Comparison of ENCODE assay signal across 8 cellular contexts in the genomic region with DNA sequence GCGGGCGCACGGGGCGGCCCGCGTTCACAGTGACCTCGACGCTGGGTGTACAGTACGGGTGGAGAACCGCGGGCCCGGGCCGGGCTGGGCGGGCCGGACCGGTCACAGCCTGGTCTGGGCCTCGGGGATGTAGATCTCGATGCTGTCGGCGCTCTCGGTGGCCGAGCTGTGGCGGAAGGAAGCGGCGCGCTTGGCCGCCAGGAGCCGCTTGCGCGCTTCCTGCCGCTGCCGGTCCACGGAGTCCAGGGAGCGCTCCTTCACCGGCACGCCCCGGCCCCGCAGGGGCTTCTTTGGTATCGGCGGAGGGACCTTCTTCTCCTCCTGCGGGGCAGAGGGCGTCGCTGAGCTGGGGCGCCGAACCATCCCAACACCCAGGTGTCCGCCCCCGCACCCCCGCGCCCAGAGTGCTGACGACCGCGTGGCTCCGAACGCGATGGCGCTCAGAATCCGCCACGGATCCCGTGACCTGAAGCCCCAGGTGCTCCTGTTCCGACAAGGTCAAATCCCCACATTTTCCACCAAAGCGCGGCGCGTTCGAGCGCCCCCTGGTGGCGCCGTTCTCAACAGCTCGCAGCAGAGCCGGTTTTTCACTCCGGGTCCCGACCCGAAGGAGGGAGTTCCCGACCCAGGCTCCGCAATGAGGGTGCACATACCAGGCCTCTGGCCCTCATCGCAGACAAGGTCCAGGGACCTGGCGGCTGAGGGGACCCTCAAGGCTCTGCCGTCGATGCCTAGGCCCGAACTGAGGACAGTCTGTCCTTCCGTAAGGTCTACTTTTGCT. TPM values are rescaled to one million over a fixed set of nuclear protein-coding genes. Genes with fewer than 3 reads are reported as not detected.
DNase-seq lines count a peak whose midpoint lies in the region; ATAC-seq, FAIRE-seq and TF ChIP-seq lines count a peak whose summit lies in the region.

No MANE protein-coding gene starts in this region.

- CTCF ChIA-PET in H1 (lab: Charles Lee; ENCODE audit: partially characterized antibody) = interaction anchor here (0.8 to 9.6 kb wide), 24 partner anchors 9 to 154 kb away, joined by 3 to 103 read pairs (median 4); partner anchors contain the start of gene DLGAP3

- H4K8ac ChIP-seq in H1 (ENCODE audit: extremely low read depth, insufficient read depth, low read length) (peak overlapping the region; percentile 94), mesendoderm (ENCODE audit: low read depth, low read length) (peak overlapping the region; percentile 91)

- peaks cover 0 to 3% of the 10 kb centered on the region in 2 experiments for H4K20me1 ChIP-seq in H1 (replicated peaks in 1 of 2; ENCODE audit: control insufficient read depth in 1 of 2, insufficient read depth in 2 of 2, low read length in 2 of 2)

- 6% methylated on average over 56 of the region's 81 CpGs; no CpG with 5 or more reads in 1 of the 2 experiments for WGBS in H1 (ENCODE audit: extremely low coverage in 1 of 2, insufficient coverage in 1 of 2, insufficient read length in 1 of 2, insufficient replicate concordance in 2 of 2, low coverage in 1 of 2, low lambda C conversion rate in 2 of 2, missing lambda C conversion rate in 1 of 2), 2 experiments
- WGBS in mesendoderm (ENCODE audit: extremely low coverage, insufficient coverage, low lambda C conversion rate) = no CpG with 5 or more reads among the region's 81 CpGs

- H3K9ac ChIP-seq in H1 (replicated peaks in 1 of 4; ENCODE audit: extremely low read depth in 1 of 4, low read depth in 3 of 4, low read length in 3 of 4) (peak overlapping the region; percentile 43 to 70 (median 55); a peak in 6 of 7 replicates), mesendoderm (ENCODE audit: low read length) (peak overlapping the region; percentile 77)

- H3K4me3 ChIP-seq in H1 (ENCODE audit: extremely low read depth in 1 of 4, insufficient read depth in 2 of 4, low read depth in 3 of 4, low read length in 4 of 4) (peak overlapping the region; percentile 33 to 69 (median 62)), mesendoderm (ENCODE audit: low read length) (peak overlapping the region; percentile 47)

- peaks cover 0 to 11% (median 4%) of the 10 kb centered on the region in 4 experiments; a peak in 2 of 7 replicates for H3K27me3 ChIP-seq in H1 (replicated peaks in 1 of 4; ENCODE audit: control insufficient read depth in 3 of 4, extremely low read depth in 1 of 4, insufficient read depth in 3 of 4, low read length in 3 of 4)
- H3K27me3 ChIP-seq in mesendoderm (ENCODE audit: insufficient read depth, low read length, poor library complexity) = no peaks in the 10 kb centered on the region

- peak overlapping the region; percentile 71; the same call in 1 of the 2 replicates for H2BK5ac ChIP-seq in H1 (ENCODE audit: low read depth, low read length)
- H2BK5ac ChIP-seq in mesendoderm (ENCODE audit: low read length) = no peak overlapping the region

- peak in 1 of 2 experiments; percentile 54; a peak in 2 of 3 replicates for TF ChIP-seq POLR2A in H1 (IDR thresholded peaks at IDR 0.05; ENCODE audit: control extremely low read depth in 1 of 2, low read depth in 2 of 2, low read length in 2 of 2)

- H3K4me2 ChIP-seq in H1 (ENCODE audit: insufficient read depth in 1 of 2, low read depth in 2 of 2, low read length in 2 of 2) (peak overlapping the region; percentile 55 to 72), mesendoderm (ENCODE audit: low read length) (peak overlapping the region; percentile 81)

- peak; percentile 69 for ATAC-seq in HG02938 (IDR thresholded peaks at IDR 0.05; ENCODE audit: unreplicated experiment)
- no peak for ATAC-seq in GM21381 (IDR thresholded peaks at IDR 0.05; ENCODE audit: unreplicated experiment)

- POLR2A ChIA-PET in H1 (lab: Charles Lee; ENCODE audit: partially characterized antibody) = interaction anchor here (0.8 to 2.7 kb wide), 8 partner anchors 8 to 327 kb away, joined by 3 to 11 read pairs (median 4); partner anchors contain the start of gene SFPQ

- H3K18ac ChIP-seq in H1 (ENCODE audit: extremely low read depth, low read length) (peak overlapping the region; percentile 78), mesendoderm (ENCODE audit: low read length) (peak overlapping the region; percentile 85)

- peak overlapping the region; percentile 17; the same call in 1 of the 2 replicates for H3K27ac ChIP-seq in H1 (ENCODE audit: low read depth, low read length)
- H3K27ac ChIP-seq in mesendoderm (ENCODE audit: low read depth, low read length) = no peak overlapping the region

- no peak overlapping the region; the same call in 1 of the 2 replicates for H2AFZ ChIP-seq in H1 (ENCODE audit: low read length)

- H3K4ac ChIP-seq in H1 (replicated peaks; ENCODE audit: insufficient read length, low read depth, low read length) (no peak overlapping the region), mesendoderm (ENCODE audit: low read depth, low read length) (no peak overlapping the region)

- H2BK20ac ChIP-seq in H1 (ENCODE audit: low read length) = no peak overlapping the region

- H4K5ac ChIP-seq in H1 (ENCODE audit: insufficient read length, low read depth, low read length) (no peak overlapping the region), mesendoderm (ENCODE audit: low read length) (no peak overlapping the region)

- H3K4me1 ChIP-seq in H1 (replicated peaks in 1 of 4; ENCODE audit: control insufficient read depth in 3 of 4, insufficient read depth in 4 of 4, low read length in 3 of 4) (peaks cover 0 to 7% (median 3%) of the 10 kb centered on the region in 4 experiments; a peak in 4 of 7 replicates), mesendoderm (ENCODE audit: control insufficient read depth, low read depth, low read length) (no peaks in the 10 kb centered on the region)

- H3K9me3 ChIP-seq in H1 (ENCODE audit: insufficient read depth in 2 of 2, low read depth in 1 of 2, low read length in 1 of 2) = no peaks in the 10 kb centered on the region

- peak overlapping the region; percentile 75 for H4K91ac ChIP-seq in H1 (replicated peaks; ENCODE audit: insufficient read length, low read length)

- TF ChIP-seq EP300 in H1 (IDR thresholded peaks at IDR 0.05; ENCODE audit: borderline replicate concordance in 1 of 2, low read depth in 2 of 2, low read length in 2 of 2) = peak in 1 of 2 experiments; percentile 34; a peak in 1 of 3 replicates

- no peaks in the 10 kb centered on the region for H3K79me2 ChIP-seq in H1 (ENCODE audit: control insufficient read depth in 1 of 2, insufficient read depth in 2 of 2, low read length in 2 of 2)
- H3K79me2 ChIP-seq in mesendoderm (ENCODE audit: control insufficient read depth, insufficient read depth, low read length) = no peaks in the 10 kb centered on the region

- no peak overlapping the region for H2BK12ac ChIP-seq in H1 (ENCODE audit: low read depth, low read length)

- H3K79me1 ChIP-seq in H1 (ENCODE audit: low read depth, low read length) (no peaks in the 10 kb centered on the region), mesendoderm (ENCODE audit: low read length) (no peaks in the 10 kb centered on the region)

- H3K56ac ChIP-seq in H1 (replicated peaks; ENCODE audit: insufficient read length, low read depth, low read length) (no peak overlapping the region), mesendoderm (ENCODE audit: low read length) (peak overlapping the region; percentile 94)

- H3K36me3 ChIP-seq in H1 (ENCODE audit: control insufficient read depth in 2 of 4, insufficient read depth in 4 of 4, low read length in 3 of 4) = no peaks in the 10 kb centered on the region
- no peaks in the 10 kb centered on the region for H3K36me3 ChIP-seq in mesendoderm (ENCODE audit: control insufficient read depth, insufficient read depth, low read length)

- no peak overlapping the region for H2AK5ac ChIP-seq in H1 (ENCODE audit: low read depth, low read length)
- H2AK5ac ChIP-seq in mesendoderm (ENCODE audit: low read length) = no peak overlapping the region

- TF ChIP-seq RAD21 in H1 (IDR thresholded peaks at IDR 0.05 in 1 of 2, conservative IDR thresholded peaks at IDR 0.05 in 1 of 2; ENCODE audit: low read depth in 2 of 2, low read length in 2 of 2) = peak; percentile 46 to 61

- H3K14ac ChIP-seq in H1 (ENCODE audit: insufficient read length) = no peak overlapping the region

- TF ChIP-seq CTCF in GM12874 (IDR thresholded peaks at IDR 0.05; ENCODE audit: insufficient read depth, low read depth, low read length) (peak; percentile 94), H1 (IDR thresholded peaks at IDR 0.05; ENCODE audit: control extremely low read depth in 1 of 3, insufficient read depth in 1 of 3, low read depth in 1 of 3, low read length in 3 of 3) (peak; percentile 77 to 89 (median 89))

- no peak overlapping the region for H3K23ac ChIP-seq in H1 (ENCODE audit: insufficient read length)
- H3K23ac ChIP-seq in mesendoderm (ENCODE audit: low read length) = no peak overlapping the region

- no peak for FAIRE-seq in H1 (lab: Jason Lieb, UNC)

- DNase-seq in NCI-H748 treated with DMSO at 0.1 percent for 48 hours (lab: John Stamatoyannopoulos, UW) = peak; percentile 12
- peak; percentile 85 to 98 (median 97) for DNase-seq in activated CD8-positive, alpha-beta memory T cell treated with anti-CD3 and anti-CD28 coated beads for 48 hours (ENCODE audit: low read depth in 2 of 3, low spot score in 2 of 3)
- DNase-seq in H1 (ENCODE audit: low read depth in 1 of 2, low spot score in 2 of 2) = peak; percentile 68 to 98
- peak; percentile 80 for DNase-seq in mesendoderm
- DNase-seq in stimulated activated CD8-positive, alpha-beta memory T cell treated with anti-CD3 and anti-CD28 coated beads, Interleukin-12 subunit alpha, Interleukin-12 subunit beta, amount 100 ng/mL, for 4 hours (ENCODE audit: low read depth) = peak; percentile 87

- H2BK120ac ChIP-seq in H1 (replicated peaks; ENCODE audit: low read depth, low read length) = no peak overlapping the region
- peak overlapping the region; percentile 31 for H2BK120ac ChIP-seq in mesendoderm (ENCODE audit: low read depth, low read length)

- peaks cover 7% of the 10 kb centered on the region; the same call in 1 of the 2 replicates for H3K23me2 ChIP-seq in H1 (ENCODE audit: low read depth, low read length)

- no peak overlapping the region for H2BK15ac ChIP-seq in H1 (ENCODE audit: low read length)
- H2BK15ac ChIP-seq in mesendoderm (replicated peaks; ENCODE audit: low read depth) = peak overlapping the region; percentile 10

TF ChIP-seq in H1, 55 proteins besides CTCF, POLR2A, EP300 and RAD21 (continues in another document):
- no peak for TF ChIP-seq KDM1A (IDR thresholded peaks at IDR 0.05; ENCODE audit: borderline replicate concordance, low read length)
- TF ChIP-seq BACH1 (IDR thresholded peaks at IDR 0.05; ENCODE audit: low read length) = peak; percentile 78
- no peak; the same call in 1 of the 2 replicates for TF ChIP-seq CREB1 (IDR thresholded peaks at IDR 0.05)

RNA-seq across cellular contexts. Expression of gene SMIM12, which starts 6.6 kb away (rescaled TPM):
- total RNA-seq in H1 (2021; fragmentation: NEBNext Ultra II Directional; extraction: Animal tissue kit (Norgen Biotek cat#: 25700)) = 40.9 and 42.6 TPM in 2 replicates
- polyA plus RNA-seq in H1 (2011; rRNA removed) = 43.8 and 49.2 TPM in 2 replicates
- polyA plus RNA-seq in H1 (2011; cell fraction: cytosol; rRNA removed) = 48.0 TPM
- 27.5 TPM for polyA plus RNA-seq in H1 (2011; cell fraction: nucleus; rRNA removed)
- 27.9 to 49.4 TPM (median 46.8 TPM) in 4 replicates for polyA plus RNA-seq in H1 (2012, experiment 1 of 2)
- 37.8 TPM for polyA plus RNA-seq in H1 (2012, experiment 2 of 2)
- polyA plus RNA-seq in H1 (2013, experiment 1 of 2) = 21.6 TPM
- polyA plus RNA-seq in H1 (2013, experiment 2 of 2) = 22.7 TPM
- polyA minus RNA-seq in H1 (2011; rRNA and poly(A)+ RNA removed) = 34.3 and 36.4 TPM in 2 replicates
- 14.7 TPM for polyA minus RNA-seq in H1 (2011; cell fraction: cytosol; rRNA and poly(A)+ RNA removed)
- 10.6 TPM for polyA minus RNA-seq in H1 (2011; cell fraction: nucleus; rRNA and poly(A)+ RNA removed)
- 21.5 TPM for polyA plus RNA-seq in mesendoderm (2013, experiment 1 of 2)
- polyA plus RNA-seq in mesendoderm (2013, experiment 2 of 2) = 21.9 TPM

Comparison
In these comparisons a context has a peak if more than half of its experiments do, and no peak if none do; other contexts are left out.
1. DNase-seq: peak in every context shown above with its lines; median percentile 97 in activated CD8-positive, alpha-beta memory T cell treated with anti-CD3 and anti-CD28 coated beads for 48 hours; 87 in stimulated activated CD8-positive, alpha-beta memory T cell treated with anti-CD3 and anti-CD28 coated beads, Interleukin-12 subunit alpha, Interleukin-12 subunit beta, amount 100 ng/mL, for 4 hours; 83 in H1; 80 in mesendoderm; 12 in NCI-H748 treated with DMSO at 0.1 percent for 48 hours.